In the genomic region with DNA sequence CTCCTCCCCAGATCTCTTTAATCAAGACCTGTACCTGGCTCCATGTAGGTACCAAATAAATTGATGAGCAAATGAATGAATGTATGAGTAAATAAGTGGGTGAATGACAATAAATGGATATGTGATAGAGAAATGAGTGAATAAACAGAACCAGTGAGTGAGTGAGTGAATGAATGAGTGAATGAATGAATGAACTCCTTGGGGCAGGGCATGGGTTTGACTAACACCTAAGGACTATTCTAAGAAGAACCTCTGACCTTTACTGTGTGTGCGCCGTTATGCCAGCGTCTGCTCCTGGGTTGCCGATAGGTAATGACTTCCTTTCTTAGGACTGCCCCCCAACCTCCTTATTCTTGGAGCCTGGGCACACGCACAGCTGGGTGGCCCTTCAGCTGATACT, we compare ENCODE assay signal across 11 cellular contexts. TPM values are rescaled to one million over a fixed set of nuclear protein-coding genes. Genes with fewer than 3 reads are reported as not detected.
A peak's percentile ranks its signal among the peaks of the same experiment; 100 is the strongest.
DNase-seq lines count a peak whose midpoint lies in the region; ATAC-seq and TF ChIP-seq lines count a peak whose summit lies in the region.
"Had no signal": no experiment of that assay in that cellular context is flagged by ENCODE, and none has a peak within 500 bp of the region (broad histone marks: within the 10 kb centered on the region; RNA-seq: fewer than 3 reads in every experiment).

No MANE protein-coding gene starts in this region.

- H3K4me1 ChIP-seq in CD4-positive, alpha-beta memory T cell (ENCODE audit: insufficient read depth, low read length) = peaks cover 16% of the 10 kb centered on the region
- H3K4me1 ChIP-seq: colonic mucosa had no signal

- no peaks in the 10 kb centered on the region for H3K36me3 ChIP-seq in CD4-positive, alpha-beta memory T cell (ENCODE audit: insufficient read depth, low read length)
- H3K36me3 ChIP-seq: colonic mucosa had no signal

- peaks cover 8 to 13% of the 10 kb centered on the region in 2 donors for H3K36me3 Mint-ChIP-seq in CD4-positive, alpha-beta memory T cell
- peaks cover 9% of the 10 kb centered on the region for H3K36me3 Mint-ChIP-seq in activated naive CD8-positive, alpha-beta T cell treated with anti-CD3 and anti-CD28 coated beads for 36 hours
- peaks cover 0 to 12% of the 10 kb centered on the region in 2 donors for H3K36me3 Mint-ChIP-seq in naive B cell

- no peaks in the 10 kb centered on the region for H3K9me3 Mint-ChIP-seq in CD4-positive, alpha-beta memory T cell
- H3K9me3 Mint-ChIP-seq in activated naive CD8-positive, alpha-beta T cell treated with anti-CD3 and anti-CD28 coated beads for 36 hours = no peaks in the 10 kb centered on the region
- H3K9me3 Mint-ChIP-seq in naive B cell = no peaks in the 10 kb centered on the region

- no peak overlapping the region for H3K4me3 ChIP-seq in CD4-positive, alpha-beta memory T cell (ENCODE audit: low read length in 2 of 2)
- H3K4me3 ChIP-seq: colonic mucosa had no signal

- CTCF ChIA-PET in CD4-positive, alpha-beta memory T cell (lab: Charles Lee; ENCODE audit: partially characterized antibody) = interaction anchor here (1.5 kb wide), 1 partner anchor 244 kb away, joined by 3 read pairs; no protein-coding TSS in a partner anchor

- intact Hi-C loops in CD4-positive, alpha-beta memory T cell (cut with micrococcal nuclease) = no loop called here

- 0 out of 2 replicates have a peak overlapping the region, but pooled peaks have one; percentile 22 for H3K27ac ChIP-seq in 22Rv1
- H3K27ac ChIP-seq in CD4-positive, alpha-beta memory T cell (ENCODE audit: low read depth, low read length) = no peak overlapping the region
- H3K27ac ChIP-seq: colonic mucosa had no signal

- ATAC-seq in naive B cell (ENCODE audit: low read depth in 2 of 2) (no peak), HG03460 (IDR thresholded peaks at IDR 0.05; ENCODE audit: unreplicated experiment) (no peak), GM19328 (IDR thresholded peaks at IDR 0.05; ENCODE audit: unreplicated experiment) (no peak)

- H3K4me3 Mint-ChIP-seq in CD4-positive, alpha-beta memory T cell = peak overlapping the region in 7 of 8 donors; percentile 3 to 48 (median 35)
- peak overlapping the region; percentile 1 for H3K4me3 Mint-ChIP-seq in activated naive CD8-positive, alpha-beta T cell treated with anti-CD3 and anti-CD28 coated beads for 36 hours
- H3K4me3 Mint-ChIP-seq in naive B cell = peak overlapping the region in 7 of 8 donors; percentile 23 to 99 (median 68)

- no peaks in the 10 kb centered on the region for H3K27me3 Mint-ChIP-seq in CD4-positive, alpha-beta memory T cell
- no peaks in the 10 kb centered on the region for H3K27me3 Mint-ChIP-seq in activated naive CD8-positive, alpha-beta T cell treated with anti-CD3 and anti-CD28 coated beads for 36 hours
- no peaks in the 10 kb centered on the region for H3K27me3 Mint-ChIP-seq in naive B cell

- no peaks in the 10 kb centered on the region for H3K27me3 ChIP-seq in CD4-positive, alpha-beta memory T cell (ENCODE audit: insufficient read depth, low read length)
- H3K27me3 ChIP-seq: colonic mucosa had no signal

- no peaks in the 10 kb centered on the region for H3K9me3 ChIP-seq in CD4-positive, alpha-beta memory T cell (ENCODE audit: control insufficient read depth in 1 of 2, low read length in 2 of 2)
- H3K9me3 ChIP-seq: colonic mucosa had no signal

- H3K27ac Mint-ChIP-seq in CD4-positive, alpha-beta memory T cell = peak overlapping the region in 4 of 7 donors; percentile 9 to 96 (median 30)
- H3K27ac Mint-ChIP-seq in activated naive CD8-positive, alpha-beta T cell treated with anti-CD3 and anti-CD28 coated beads for 36 hours = no peak overlapping the region
- H3K27ac Mint-ChIP-seq in naive B cell = peak overlapping the region in 2 of 6 donors; percentile 35 to 78

- no peak for TF ChIP-seq CTCF in 22Rv1 (IDR thresholded peaks at IDR 0.05)

- POLR2A ChIA-PET in CD4-positive, alpha-beta memory T cell (lab: Charles Lee; ENCODE audit: partially characterized antibody) = no interaction called here

- DNase-seq in CD4-positive, alpha-beta memory T cell = no peak
- no peak for DNase-seq in activated naive CD8-positive, alpha-beta T cell treated with anti-CD3 and anti-CD28 coated beads for 36 hours
- DNase-seq in naive B cell (no peak), GM19240 (ENCODE audit: insufficient read length, low spot score) (no peak)
- DNase-seq in stimulated activated CD4-positive, alpha-beta T cell treated with anti-CD3 and anti-CD28 coated beads, Interleukin-4, amount 100 ng/mL, for 1 hour = no peak
- DNase-seq: activated CD4-positive, alpha-beta T cell treated with anti-CD3 and anti-CD28 coated beads for 4 hours; colonic mucosa; stimulated activated CD4-positive, alpha-beta T cell treated with anti-CD3 and anti-CD28 coated beads, Interleukin-2, amount 100 ng/mL, for 24 hours had no signal

- peaks cover 18 to 43% (median 28%) of the 10 kb centered on the region in 4 donors for H3K4me1 Mint-ChIP-seq in CD4-positive, alpha-beta memory T cell
- H3K4me1 Mint-ChIP-seq in activated naive CD8-positive, alpha-beta T cell treated with anti-CD3 and anti-CD28 coated beads for 36 hours = peaks cover 19% of the 10 kb centered on the region
- H3K4me1 Mint-ChIP-seq in naive B cell = peaks cover 37 to 50% (median 43%) of the 10 kb centered on the region in 3 donors

RNA-seq across cellular contexts. Expression of a gene that starts 1.8 kb away (rescaled TPM):
- 10 to 100 TPM in 1 of 2 experiments, 1 to 10 TPM in 1; 9.6 to 13.3 TPM for total RNA-seq in CD4-positive, alpha-beta memory T cell
- polyA plus RNA-seq in CD4-positive, alpha-beta memory T cell = 10 to 100 TPM; 37.8 TPM
- total RNA-seq in activated naive CD8-positive, alpha-beta T cell treated with anti-CD3 and anti-CD28 coated beads for 36 hours = 100 to 1,000 TPM in 1 of 2 experiments, 10 to 100 TPM in 1; 96.4 to 101 TPM
- polyA plus RNA-seq in naive B cell (ENCODE audit: low read depth in 6 of 6) = 10 to 100 TPM; 20.0 to 40.2 (median 27.7) TPM

RNA-seq across cellular contexts. Expression of a gene that starts 26.1 kb away (rescaled TPM):
- total RNA-seq in CD4-positive, alpha-beta memory T cell = 100 to 1,000 TPM; 158 TPM
- polyA plus RNA-seq in CD4-positive, alpha-beta memory T cell = 100 to 1,000 TPM; 450 to 559 TPM
- total RNA-seq in activated naive CD8-positive, alpha-beta T cell treated with anti-CD3 and anti-CD28 coated beads for 36 hours = 100 to 1,000 TPM; 118 to 121 TPM
- polyA plus RNA-seq in naive B cell (ENCODE audit: low read depth in 6 of 6) = 100 to 1,000 TPM; 386 to 553 (median 418) TPM

Comparison
In these comparisons a context has a peak if more than half of its experiments do, and no peak if none do; other contexts are left out.
1. H3K4me3 Mint-ChIP-seq: peak in every context shown above with its lines; median percentile 68 in naive B cell; 35 in CD4-positive, alpha-beta memory T cell; 1 in activated naive CD8-positive, alpha-beta T cell treated with anti-CD3 and anti-CD28 coated beads for 36 hours.
2. RNA of a gene that starts 1.8 kb away (total RNA-seq): 96.4 to 101 TPM in activated naive CD8-positive, alpha-beta T cell treated with anti-CD3 and anti-CD28 coated beads for 36 hours; 9.6 to 13.3 TPM in CD4-positive, alpha-beta memory T cell; every median in the first group is over 4 times any median in the second.